1 cellular context compared by ENCODE assay signal in the genomic region with DNA sequence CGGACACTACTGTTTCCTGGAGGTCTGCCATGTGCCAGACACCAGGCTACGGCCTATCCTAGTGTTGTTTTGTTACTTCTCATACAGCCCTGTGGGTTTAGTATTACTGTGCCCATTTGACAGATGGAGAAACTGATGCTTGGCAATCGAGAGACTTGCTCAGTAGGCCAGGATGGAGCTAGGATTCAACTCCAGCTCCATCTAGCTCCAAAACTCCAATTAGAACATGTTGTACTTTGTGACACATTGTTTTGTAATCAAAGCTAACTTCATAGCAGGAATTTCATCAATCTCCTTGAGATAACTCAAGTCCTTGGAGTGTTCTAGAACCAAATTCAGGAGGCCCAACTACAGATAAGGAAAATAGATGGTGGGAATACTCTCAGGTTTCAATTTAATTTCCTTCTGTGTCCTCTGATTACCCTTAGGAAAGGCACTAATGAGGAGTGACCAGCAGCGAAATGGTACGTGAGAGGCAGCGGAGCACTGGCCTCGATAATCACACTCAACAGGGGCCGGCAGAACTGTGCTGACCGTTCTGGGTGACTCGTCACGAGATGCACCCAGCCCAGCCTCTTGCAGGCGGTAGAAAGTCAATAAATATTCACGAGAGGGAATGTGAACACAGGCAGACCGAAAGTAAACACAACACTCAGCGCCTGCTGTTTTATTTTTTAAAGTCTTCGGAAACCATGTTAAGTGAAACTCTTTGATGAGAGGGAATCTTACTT.
TF ChIP-seq lines count a peak whose summit lies in the region.

No MANE protein-coding gene starts in this region.

TF ChIP-seq in HEK293, 187 proteins besides CTCF, POLR2A, EP300 and RAD21 (continued from another document):
- TF ChIP-seq ZIC2 (tag by site-specific recombination; IDR thresholded peaks at IDR 0.05): peak; percentile 56
- TF ChIP-seq, protein P1, sequence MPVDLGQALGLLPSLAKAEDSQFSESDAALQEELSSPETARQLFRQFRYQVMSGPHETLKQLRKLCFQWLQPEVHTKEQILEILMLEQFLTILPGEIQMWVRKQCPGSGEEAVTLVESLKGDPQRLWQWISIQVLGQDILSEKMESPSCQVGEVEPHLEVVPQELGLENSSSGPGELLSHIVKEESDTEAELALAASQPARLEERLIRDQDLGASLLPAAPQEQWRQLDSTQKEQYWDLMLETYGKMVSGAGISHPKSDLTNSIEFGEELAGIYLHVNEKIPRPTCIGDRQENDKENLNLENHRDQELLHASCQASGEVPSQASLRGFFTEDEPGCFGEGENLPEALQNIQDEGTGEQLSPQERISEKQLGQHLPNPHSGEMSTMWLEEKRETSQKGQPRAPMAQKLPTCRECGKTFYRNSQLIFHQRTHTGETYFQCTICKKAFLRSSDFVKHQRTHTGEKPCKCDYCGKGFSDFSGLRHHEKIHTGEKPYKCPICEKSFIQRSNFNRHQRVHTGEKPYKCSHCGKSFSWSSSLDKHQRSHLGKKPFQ (tag by site-specific recombination; IDR thresholded peaks at IDR 0.05): peak; percentile 45; the same call in 1 of the 2 replicates
- TF ChIP-seq ZNF19 (tag by site-specific recombination; IDR thresholded peaks at IDR 0.05; ENCODE audit: low read depth): no peak
- TF ChIP-seq ZNF600 (tag by site-specific recombination; IDR thresholded peaks at IDR 0.05): peak; percentile 92
- no peak for TF ChIP-seq ZNF624 (tag by site-specific recombination; IDR thresholded peaks at IDR 0.05)
- TF ChIP-seq ZNF433 (tag by site-specific recombination; IDR thresholded peaks at IDR 0.05; ENCODE audit: low read depth): no peak
- no peak for TF ChIP-seq ZNF544 (tag by site-specific recombination; IDR thresholded peaks at IDR 0.05)
- TF ChIP-seq SP2 (tag by site-specific recombination; IDR thresholded peaks at IDR 0.05): no peak
- TF ChIP-seq ZNF654 (tag by site-specific recombination; IDR thresholded peaks at IDR 0.05; ENCODE audit: low read depth): no peak
- TF ChIP-seq, protein P2, sequence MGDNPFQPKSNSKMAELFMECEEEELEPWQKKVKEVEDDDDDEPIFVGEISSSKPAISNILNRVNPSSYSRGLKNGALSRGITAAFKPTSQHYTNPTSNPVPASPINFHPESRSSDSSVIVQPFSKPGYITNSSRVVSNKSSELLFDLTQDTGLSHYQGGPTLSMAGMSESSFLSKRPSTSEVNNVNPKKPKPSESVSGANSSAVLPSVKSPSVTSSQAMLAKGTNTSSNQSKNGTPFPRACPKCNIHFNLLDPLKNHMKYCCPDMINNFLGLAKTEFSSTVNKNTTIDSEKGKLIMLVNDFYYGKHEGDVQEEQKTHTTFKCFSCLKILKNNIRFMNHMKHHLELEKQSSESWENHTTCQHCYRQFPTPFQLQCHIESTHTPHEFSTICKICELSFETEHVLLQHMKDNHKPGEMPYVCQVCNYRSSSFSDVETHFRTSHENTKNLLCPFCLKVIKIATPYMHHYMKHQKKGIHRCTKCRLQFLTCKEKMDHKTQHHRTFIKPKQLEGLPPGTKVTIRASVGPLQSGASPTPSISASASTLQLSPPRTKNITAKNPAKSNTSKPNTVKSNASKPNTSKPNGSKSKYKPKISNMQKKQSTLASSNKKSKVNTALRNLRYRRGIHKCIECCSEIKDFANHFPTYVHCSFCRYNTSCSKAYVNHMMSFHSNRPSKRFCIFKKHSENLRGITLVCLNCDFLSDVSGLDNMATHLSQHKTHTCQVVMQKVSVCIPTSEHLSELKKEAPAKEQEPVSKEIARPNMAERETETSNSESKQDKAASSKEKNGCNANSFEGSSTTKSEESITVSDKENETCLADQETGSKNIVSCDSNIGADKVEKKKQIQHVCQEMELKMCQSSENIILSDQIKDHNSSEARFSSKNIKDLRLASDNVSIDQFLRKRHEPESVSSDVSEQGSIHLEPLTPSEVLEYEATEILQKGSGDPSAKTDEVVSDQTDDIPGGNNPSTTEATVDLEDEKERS (tag by site-specific recombination; IDR thresholded peaks at IDR 0.05): no peak
- TF ChIP-seq SP7 (tag by site-specific recombination; IDR thresholded peaks at IDR 0.05): no peak
- TF ChIP-seq, protein P3, sequence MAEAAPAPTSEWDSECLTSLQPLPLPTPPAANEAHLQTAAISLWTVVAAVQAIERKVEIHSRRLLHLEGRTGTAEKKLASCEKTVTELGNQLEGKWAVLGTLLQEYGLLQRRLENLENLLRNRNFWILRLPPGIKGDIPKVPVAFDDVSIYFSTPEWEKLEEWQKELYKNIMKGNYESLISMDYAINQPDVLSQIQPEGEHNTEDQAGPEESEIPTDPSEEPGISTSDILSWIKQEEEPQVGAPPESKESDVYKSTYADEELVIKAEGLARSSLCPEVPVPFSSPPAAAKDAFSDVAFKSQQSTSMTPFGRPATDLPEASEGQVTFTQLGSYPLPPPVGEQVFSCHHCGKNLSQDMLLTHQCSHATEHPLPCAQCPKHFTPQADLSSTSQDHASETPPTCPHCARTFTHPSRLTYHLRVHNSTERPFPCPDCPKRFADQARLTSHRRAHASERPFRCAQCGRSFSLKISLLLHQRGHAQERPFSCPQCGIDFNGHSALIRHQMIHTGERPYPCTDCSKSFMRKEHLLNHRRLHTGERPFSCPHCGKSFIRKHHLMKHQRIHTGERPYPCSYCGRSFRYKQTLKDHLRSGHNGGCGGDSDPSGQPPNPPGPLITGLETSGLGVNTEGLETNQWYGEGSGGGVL (tag by site-specific recombination; IDR thresholded peaks at IDR 0.05): no peak
- TF ChIP-seq, protein P4, sequence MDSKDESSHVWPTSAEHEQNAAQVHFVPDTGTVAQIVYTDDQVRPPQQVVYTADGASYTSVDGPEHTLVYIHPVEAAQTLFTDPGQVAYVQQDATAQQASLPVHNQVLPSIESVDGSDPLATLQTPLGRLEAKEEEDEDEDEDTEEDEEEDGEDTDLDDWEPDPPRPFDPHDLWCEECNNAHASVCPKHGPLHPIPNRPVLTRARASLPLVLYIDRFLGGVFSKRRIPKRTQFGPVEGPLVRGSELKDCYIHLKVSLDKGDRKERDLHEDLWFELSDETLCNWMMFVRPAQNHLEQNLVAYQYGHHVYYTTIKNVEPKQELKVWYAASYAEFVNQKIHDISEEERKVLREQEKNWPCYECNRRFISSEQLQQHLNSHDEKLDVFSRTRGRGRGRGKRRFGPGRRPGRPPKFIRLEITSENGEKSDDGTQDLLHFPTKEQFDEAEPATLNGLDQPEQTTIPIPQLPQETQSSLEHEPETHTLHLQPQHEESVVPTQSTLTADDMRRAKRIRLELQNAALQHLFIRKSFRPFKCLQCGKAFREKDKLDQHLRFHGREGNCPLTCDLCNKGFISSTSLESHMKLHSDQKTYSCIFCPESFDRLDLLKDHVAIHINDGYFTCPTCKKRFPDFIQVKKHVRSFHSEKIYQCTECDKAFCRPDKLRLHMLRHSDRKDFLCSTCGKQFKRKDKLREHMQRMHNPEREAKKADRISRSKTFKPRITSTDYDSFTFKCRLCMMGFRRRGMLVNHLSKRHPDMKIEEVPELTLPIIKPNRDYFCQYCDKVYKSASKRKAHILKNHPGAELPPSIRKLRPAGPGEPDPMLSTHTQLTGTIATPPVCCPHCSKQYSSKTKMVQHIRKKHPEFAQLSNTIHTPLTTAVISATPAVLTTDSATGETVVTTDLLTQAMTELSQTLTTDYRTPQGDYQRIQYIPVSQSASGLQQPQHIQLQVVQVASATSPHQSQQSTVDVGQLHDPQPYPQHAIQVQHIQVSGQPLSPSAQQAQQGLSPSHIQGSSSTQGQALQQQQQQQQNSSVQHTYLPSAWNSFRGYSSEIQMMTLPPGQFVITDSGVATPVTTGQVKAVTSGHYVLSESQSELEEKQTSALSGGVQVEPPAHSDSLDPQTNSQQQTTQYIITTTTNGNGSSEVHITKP (tag by site-specific recombination; IDR thresholded peaks at IDR 0.05): no peak
- no peak for TF ChIP-seq ZNF426 (tag by site-specific recombination; IDR thresholded peaks at IDR 0.05)
- TF ChIP-seq ZNF670 (tag by site-specific recombination; IDR thresholded peaks at IDR 0.05; ENCODE audit: low read depth): no peak
- TF ChIP-seq SALL2 (tag by site-specific recombination; IDR thresholded peaks at IDR 0.05; ENCODE audit: borderline replicate concordance): no peak
- no peak for TF ChIP-seq KLF10 (tag by site-specific recombination; IDR thresholded peaks at IDR 0.05)
- 0 out of 2 replicates have a peak, but pooled peaks have one; percentile 9 for TF ChIP-seq ZBTB8A (tag by site-specific recombination; IDR thresholded peaks at IDR 0.05)
- no peak for TF ChIP-seq ZNF549 (tag by site-specific recombination; IDR thresholded peaks at IDR 0.05)
- no peak for TF ChIP-seq REPIN1 (tag by site-specific recombination; IDR thresholded peaks at IDR 0.05; ENCODE audit: low read depth)
- peak; percentile 75 for TF ChIP-seq PRDM1 (tag by site-specific recombination; IDR thresholded peaks at IDR 0.05)
- TF ChIP-seq ZNF132 (tag by site-specific recombination; IDR thresholded peaks at IDR 0.05; ENCODE audit: borderline replicate concordance): no peak
- TF ChIP-seq MZF1 (tag by site-specific recombination; IDR thresholded peaks at IDR 0.05; ENCODE audit: borderline replicate concordance): no peak
- TF ChIP-seq ZNF623 (tag by site-specific recombination; IDR thresholded peaks at IDR 0.05): no peak
- TF ChIP-seq ZNF292 (tag by site-specific recombination; IDR thresholded peaks at IDR 0.05; ENCODE audit: borderline replicate concordance, low read depth): no peak
- TF ChIP-seq ZNF561 (tag by site-specific recombination; IDR thresholded peaks at IDR 0.05; ENCODE audit: borderline replicate concordance): no peak; the same call in 1 of the 2 replicates
- TF ChIP-seq ZNF10 (tag by site-specific recombination; IDR thresholded peaks at IDR 0.05): peak; percentile 67; the same call in 1 of the 2 replicates
- TF ChIP-seq ZNF155 (tag by site-specific recombination; IDR thresholded peaks at IDR 0.05): no peak
- TF ChIP-seq, protein P5, sequence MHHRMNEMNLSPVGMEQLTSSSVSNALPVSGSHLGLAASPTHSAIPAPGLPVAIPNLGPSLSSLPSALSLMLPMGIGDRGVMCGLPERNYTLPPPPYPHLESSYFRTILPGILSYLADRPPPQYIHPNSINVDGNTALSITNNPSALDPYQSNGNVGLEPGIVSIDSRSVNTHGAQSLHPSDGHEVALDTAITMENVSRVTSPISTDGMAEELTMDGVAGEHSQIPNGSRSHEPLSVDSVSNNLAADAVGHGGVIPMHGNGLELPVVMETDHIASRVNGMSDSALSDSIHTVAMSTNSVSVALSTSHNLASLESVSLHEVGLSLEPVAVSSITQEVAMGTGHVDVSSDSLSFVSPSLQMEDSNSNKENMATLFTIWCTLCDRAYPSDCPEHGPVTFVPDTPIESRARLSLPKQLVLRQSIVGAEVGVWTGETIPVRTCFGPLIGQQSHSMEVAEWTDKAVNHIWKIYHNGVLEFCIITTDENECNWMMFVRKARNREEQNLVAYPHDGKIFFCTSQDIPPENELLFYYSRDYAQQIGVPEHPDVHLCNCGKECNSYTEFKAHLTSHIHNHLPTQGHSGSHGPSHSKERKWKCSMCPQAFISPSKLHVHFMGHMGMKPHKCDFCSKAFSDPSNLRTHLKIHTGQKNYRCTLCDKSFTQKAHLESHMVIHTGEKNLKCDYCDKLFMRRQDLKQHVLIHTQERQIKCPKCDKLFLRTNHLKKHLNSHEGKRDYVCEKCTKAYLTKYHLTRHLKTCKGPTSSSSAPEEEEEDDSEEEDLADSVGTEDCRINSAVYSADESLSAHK (tag by site-specific recombination; IDR thresholded peaks at IDR 0.05): no peak
- TF ChIP-seq, protein P6, sequence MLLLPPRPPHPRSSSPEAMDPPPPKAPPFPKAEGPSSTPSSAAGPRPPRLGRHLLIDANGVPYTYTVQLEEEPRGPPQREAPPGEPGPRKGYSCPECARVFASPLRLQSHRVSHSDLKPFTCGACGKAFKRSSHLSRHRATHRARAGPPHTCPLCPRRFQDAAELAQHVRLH (tag by site-specific recombination; IDR thresholded peaks at IDR 0.05): peak; percentile 52; the same call in 1 of the 2 replicates
- no peak for TF ChIP-seq ZFP37 (tag by site-specific recombination; IDR thresholded peaks at IDR 0.05)
- no peak for TF ChIP-seq ZNF776 (tag by site-specific recombination; IDR thresholded peaks at IDR 0.05; ENCODE audit: borderline replicate concordance)
- no peak for TF ChIP-seq SCRT2 (tag by site-specific recombination; IDR thresholded peaks at IDR 0.05)
- TF ChIP-seq TRIM28 (IDR thresholded peaks at IDR 0.05; ENCODE audit: borderline replicate concordance, low read length): peak; percentile 68; the same call in 1 of the 2 replicates
- no peak for TF ChIP-seq ZNF121 (tag by site-specific recombination; IDR thresholded peaks at IDR 0.05)
- TF ChIP-seq, protein P7, sequence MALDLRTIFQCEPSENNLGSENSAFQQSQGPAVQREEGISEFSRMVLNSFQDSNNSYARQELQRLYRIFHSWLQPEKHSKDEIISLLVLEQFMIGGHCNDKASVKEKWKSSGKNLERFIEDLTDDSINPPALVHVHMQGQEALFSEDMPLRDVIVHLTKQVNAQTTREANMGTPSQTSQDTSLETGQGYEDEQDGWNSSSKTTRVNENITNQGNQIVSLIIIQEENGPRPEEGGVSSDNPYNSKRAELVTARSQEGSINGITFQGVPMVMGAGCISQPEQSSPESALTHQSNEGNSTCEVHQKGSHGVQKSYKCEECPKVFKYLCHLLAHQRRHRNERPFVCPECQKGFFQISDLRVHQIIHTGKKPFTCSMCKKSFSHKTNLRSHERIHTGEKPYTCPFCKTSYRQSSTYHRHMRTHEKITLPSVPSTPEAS (tag by site-specific recombination; IDR thresholded peaks at IDR 0.05): no peak
- peak; percentile 77 for TF ChIP-seq FEZF1 (tag by site-specific recombination; IDR thresholded peaks at IDR 0.05)
- TF ChIP-seq ZNF391 (tag by site-specific recombination; IDR thresholded peaks at IDR 0.05; ENCODE audit: borderline replicate concordance, low read depth): no peak
- TF ChIP-seq KLF7 (tag by site-specific recombination; IDR thresholded peaks at IDR 0.05; ENCODE audit: borderline replicate concordance): no peak
- no peak for TF ChIP-seq MEIS1 (CRISPR knock-in tag; IDR thresholded peaks at IDR 0.05; ENCODE audit: borderline replicate concordance)
TF ChIP-seq in HEK293: peak in this region for 9.
